8 cellular contexts compared by ENCODE assay signal in genomic region chr5:128674837-128675446, GRCh38.
A peak's percentile ranks its signal among the peaks of the same experiment; 100 is the strongest.
DNase-seq lines count a peak whose midpoint lies in the region; ATAC-seq lines count a peak whose summit lies in the region.

No MANE protein-coding gene starts in this region.

- DNase-seq in DMS114 treated with DMSO at 0.1 percent for 48 hours (lab: John Stamatoyannopoulos, UW; ENCODE audit: unreplicated experiment) (peak; percentile 16), NCI-H82 treated with DMSO at 0.1 percent for 48 hours (lab: John Stamatoyannopoulos, UW; ENCODE audit: unreplicated experiment) (peak; percentile 7), amniotic epithelial cell (ENCODE audit: low read depth) (peak; percentile 47), left kidney (ENCODE audit: low read depth, low spot score) (peak; percentile 65), NCI-H774 (lab: John Stamatoyannopoulos, UW) (no peak), middle frontal gyrus (ENCODE audit: extremely low spot score, low spot score) (no peak)

- peak; percentile 78 for ATAC-seq in GM19035 (IDR thresholded peaks at IDR 0.05; ENCODE audit: unreplicated experiment)
- peak; percentile 90 for ATAC-seq in HG03066 (IDR thresholded peaks at IDR 0.05; ENCODE audit: low read depth, unreplicated experiment)

Comparison
In these comparisons a context has a peak if more than half of its experiments do, and no peak if none do; other contexts are left out.
1. DNase-seq: peak in DMS114 treated with DMSO at 0.1 percent for 48 hours (single experiment), NCI-H82 treated with DMSO at 0.1 percent for 48 hours (single experiment), amniotic epithelial cell (single experiment) and left kidney (single experiment); none in NCI-H774 (single experiment) and middle frontal gyrus (single experiment).